Comparison of ENCODE assay signal across 22 cellular contexts in the genomic region with DNA sequence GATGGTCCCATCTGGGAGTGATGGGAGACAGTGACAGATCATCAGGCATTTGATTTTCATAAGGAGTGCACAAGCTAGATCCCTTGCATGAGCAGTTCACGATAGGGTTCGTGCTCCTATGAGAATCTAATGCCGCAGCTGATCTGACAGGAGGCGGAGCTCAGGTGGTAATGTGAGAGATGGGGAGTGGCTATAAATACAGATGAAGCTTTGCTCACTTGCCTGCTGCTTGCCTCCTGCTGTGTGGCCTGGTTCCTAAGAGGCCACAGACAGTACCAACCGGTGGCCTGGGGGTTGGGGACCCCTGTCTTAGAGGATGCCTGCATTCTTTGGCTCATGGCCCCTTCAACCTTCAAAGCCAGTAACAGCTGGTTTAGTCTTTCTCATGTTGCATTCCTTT.
DNase-seq lines count a peak whose midpoint lies in the region; ATAC-seq and TF ChIP-seq lines count a peak whose summit lies in the region.
"Had no signal": no experiment of that assay in that cellular context is flagged by ENCODE, and none has a peak within 500 bp of the region (broad histone marks: within the 10 kb centered on the region; RNA-seq: fewer than 3 reads in every experiment).

No MANE protein-coding gene starts in this region.

- ATAC-seq in GM21367 (IDR thresholded peaks at IDR 0.05; ENCODE audit: unreplicated experiment) (no peak), HG03442 (IDR thresholded peaks at IDR 0.05; ENCODE audit: unreplicated experiment) (no peak)
- ATAC-seq: A549 had no signal

- H2AFZ ChIP-seq in Karpas-422 (ENCODE audit: low read length) = no peak overlapping the region

- H3K4me2 ChIP-seq in Karpas-422 (ENCODE audit: low read depth, low read length, poor library complexity, severe bottlenecking) = no peak overlapping the region
- H3K4me2 ChIP-seq: A549; BLaER1 treated with 17β-estradiol and CSF1 and Interleukin-3, amounts not matched to agents 10 nM and 100 nM had no signal

- H3K27ac ChIP-seq in Karpas-422 (ENCODE audit: low read length) = no peak overlapping the region
- no peak overlapping the region for H3K27ac ChIP-seq in endodermal cell (ENCODE audit: low read depth, low read length)
- H3K27ac ChIP-seq: A549; BLaER1 treated with 17β-estradiol and CSF1 and Interleukin-3, amounts not matched to agents 10 nM and 100 nM had no signal

- H3K9me2 ChIP-seq in Karpas-422 (replicated peaks; ENCODE audit: insufficient read depth, low read length) = no peaks in the 10 kb centered on the region

- 91% methylated on average over 5 of the region's 5 CpGs; no CpG with 5 or more reads in 1 of the 2 experiments for WGBS in endodermal cell (ENCODE audit: insufficient coverage in 1 of 2, insufficient read length in 1 of 2), 2 experiments

- H3K9ac ChIP-seq in Karpas-422 (ENCODE audit: low read length) (no peak overlapping the region), endodermal cell (ENCODE audit: extremely low read depth, low read length, poor library complexity, severe bottlenecking) (no peak overlapping the region)
- H3K9ac ChIP-seq: BLaER1 treated with 17β-estradiol and CSF1 and Interleukin-3, amounts not matched to agents 10 nM and 100 nM had no signal

- peaks cover 12% of the 10 kb centered on the region for H3K9me3 Mint-ChIP-seq in endodermal cell
- H3K9me3 Mint-ChIP-seq: CD4-positive, alpha-beta T cell had no signal

- peaks cover 18% of the 10 kb centered on the region for H3K27me3 Mint-ChIP-seq in endodermal cell (ENCODE audit: insufficient read depth)

- H3K4me1 ChIP-seq in Karpas-422 (ENCODE audit: low read length) = no peaks in the 10 kb centered on the region; the same call in 1 of the 2 replicates
- no peaks in the 10 kb centered on the region for H3K4me1 ChIP-seq in endodermal cell (ENCODE audit: control insufficient read depth, insufficient read depth, low read length)
- H3K4me1 ChIP-seq: A549, BE2C, HAP-1 had no signal

- H3K4me1 Mint-ChIP-seq in endodermal cell = no peaks in the 10 kb centered on the region
- H3K4me1 Mint-ChIP-seq: CD14-positive monocyte had no signal

- no peaks in the 10 kb centered on the region for H3K79me2 ChIP-seq in Karpas-422 (ENCODE audit: low read length)

- no peak overlapping the region for H3K4me3 Mint-ChIP-seq in endodermal cell
- H3K4me3 Mint-ChIP-seq: CD14-positive monocyte; CD4-positive, alpha-beta T cell; CD8-positive, alpha-beta memory T cell had no signal

- no peak overlapping the region for H3K27ac Mint-ChIP-seq in endodermal cell
- H3K27ac Mint-ChIP-seq: CD4-positive, alpha-beta T cell had no signal

- no peak overlapping the region for H3K4me3 ChIP-seq in Karpas-422 (ENCODE audit: low read length)
- H3K4me3 ChIP-seq in endodermal cell (ENCODE audit: low read length) = no peak overlapping the region
- H3K4me3 ChIP-seq: A549; BLaER1 treated with 17β-estradiol and CSF1 and Interleukin-3, amounts not matched to agents 10 nM and 100 nM; GM12878; HAP-1 had no signal

- TF ChIP-seq CTCF in endodermal cell (conservative IDR thresholded peaks at IDR 0.05) = no peak

- DNase-seq in NCI-H82 (lab: John Stamatoyannopoulos, UW) (peak; percentile 31), NCI-H82 treated with DMSO at 0.1 percent for 48 hours (lab: John Stamatoyannopoulos, UW; ENCODE audit: unreplicated experiment) (no peak), Karpas-422 (peak; percentile 54), endodermal cell (peak; percentile 65)
- DNase-seq: 8988T; ACHN; AML-193; BE2C; CD4-positive, alpha-beta T cell; CD8-positive, alpha-beta memory T cell; DMS 273 treated with DMSO at 0.1 percent for 48 hours; DMS79; EL; GDM1; GOT3 had no signal

- H4K20me1 ChIP-seq in Karpas-422 (ENCODE audit: insufficient read depth, low read depth, low read length) = no peaks in the 10 kb centered on the region
- H4K20me1 ChIP-seq: BLaER1 treated with 17β-estradiol and CSF1 and Interleukin-3, amounts not matched to agents 10 nM and 100 nM had no signal

- no peaks in the 10 kb centered on the region for H3K36me3 Mint-ChIP-seq in endodermal cell (ENCODE audit: low read depth)
- H3K36me3 Mint-ChIP-seq: CD14-positive monocyte; CD8-positive, alpha-beta memory T cell had no signal

- H3K9me3 ChIP-seq in Karpas-422 (ENCODE audit: low read length) (no peaks in the 10 kb centered on the region), endodermal cell (ENCODE audit: control insufficient read depth, low read length) (no peaks in the 10 kb centered on the region)
- H3K9me3 ChIP-seq: A549, BE2C, HAP-1 had no signal

- H3K36me3 ChIP-seq in Karpas-422 (ENCODE audit: insufficient read depth, low read length) (no peaks in the 10 kb centered on the region), endodermal cell (ENCODE audit: control insufficient read depth, insufficient read depth, low read length) (no peaks in the 10 kb centered on the region)
- H3K36me3 ChIP-seq: BE2C; BLaER1 treated with 17β-estradiol and CSF1 and Interleukin-3, amounts not matched to agents 10 nM and 100 nM; HAP-1 had no signal

- H3K27me3 ChIP-seq in Karpas-422 (ENCODE audit: low read length) (no peaks in the 10 kb centered on the region), endodermal cell (ENCODE audit: control insufficient read depth, insufficient read depth, low read length, poor library complexity, severe bottlenecking) (peaks cover 12% of the 10 kb centered on the region)
- H3K27me3 ChIP-seq: BE2C; BLaER1 treated with 17β-estradiol and CSF1 and Interleukin-3, amounts not matched to agents 10 nM and 100 nM had no signal
